Comparison of ENCODE assay signal across 1 cellular context in the genomic region with DNA sequence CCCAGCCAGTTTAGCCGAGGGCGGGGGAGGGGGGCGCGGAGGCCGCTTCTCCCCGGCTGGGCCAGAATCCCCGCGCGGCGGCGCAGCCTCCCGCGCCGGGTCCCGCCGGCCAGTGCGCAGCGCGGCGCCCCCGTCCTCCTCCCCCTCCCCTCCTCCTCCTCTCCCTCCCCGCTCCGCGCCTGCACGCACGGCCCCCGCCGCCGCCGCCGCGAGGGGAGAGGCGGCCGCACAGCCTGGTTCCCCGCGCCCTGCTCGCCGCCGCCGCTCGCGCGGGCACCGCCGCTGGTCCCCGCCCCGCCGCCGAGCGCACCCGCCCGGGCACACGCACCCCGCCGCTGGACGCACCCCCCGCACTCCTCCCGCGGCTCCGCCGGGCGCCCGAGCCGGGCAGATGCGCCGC.
TF ChIP-seq lines count a peak whose summit lies in the region.

A gene with protein sequence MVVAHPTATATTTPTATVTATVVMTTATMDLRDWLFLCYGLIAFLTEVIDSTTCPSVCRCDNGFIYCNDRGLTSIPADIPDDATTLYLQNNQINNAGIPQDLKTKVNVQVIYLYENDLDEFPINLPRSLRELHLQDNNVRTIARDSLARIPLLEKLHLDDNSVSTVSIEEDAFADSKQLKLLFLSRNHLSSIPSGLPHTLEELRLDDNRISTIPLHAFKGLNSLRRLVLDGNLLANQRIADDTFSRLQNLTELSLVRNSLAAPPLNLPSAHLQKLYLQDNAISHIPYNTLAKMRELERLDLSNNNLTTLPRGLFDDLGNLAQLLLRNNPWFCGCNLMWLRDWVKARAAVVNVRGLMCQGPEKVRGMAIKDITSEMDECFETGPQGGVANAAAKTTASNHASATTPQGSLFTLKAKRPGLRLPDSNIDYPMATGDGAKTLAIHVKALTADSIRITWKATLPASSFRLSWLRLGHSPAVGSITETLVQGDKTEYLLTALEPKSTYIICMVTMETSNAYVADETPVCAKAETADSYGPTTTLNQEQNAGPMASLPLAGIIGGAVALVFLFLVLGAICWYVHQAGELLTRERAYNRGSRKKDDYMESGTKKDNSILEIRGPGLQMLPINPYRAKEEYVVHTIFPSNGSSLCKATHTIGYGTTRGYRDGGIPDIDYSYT (plus strand): TSS at position 351 of the 400 bp plus-strand sequence. CDS start 80,337 bp downstream, outside the sequence.

TF ChIP-seq in HepG2, 621 proteins besides CTCF, POLR2A, EP300 and RAD21:
- no peak for TF ChIP-seq HOXA7 (CRISPR knock-in tag; IDR thresholded peaks at IDR 0.05)
- no peak for TF ChIP-seq SRSF1 (optimal IDR thresholded peaks at IDR 0.05; ENCODE audit: low read depth, low read length)
- TF ChIP-seq ATAD3A (CRISPR knock-in tag; IDR thresholded peaks at IDR 0.05) = no peak
- no peak for TF ChIP-seq ZNF253 (CRISPR knock-in tag; IDR thresholded peaks at IDR 0.05; ENCODE audit: borderline replicate concordance)
- TF ChIP-seq, protein P1, sequence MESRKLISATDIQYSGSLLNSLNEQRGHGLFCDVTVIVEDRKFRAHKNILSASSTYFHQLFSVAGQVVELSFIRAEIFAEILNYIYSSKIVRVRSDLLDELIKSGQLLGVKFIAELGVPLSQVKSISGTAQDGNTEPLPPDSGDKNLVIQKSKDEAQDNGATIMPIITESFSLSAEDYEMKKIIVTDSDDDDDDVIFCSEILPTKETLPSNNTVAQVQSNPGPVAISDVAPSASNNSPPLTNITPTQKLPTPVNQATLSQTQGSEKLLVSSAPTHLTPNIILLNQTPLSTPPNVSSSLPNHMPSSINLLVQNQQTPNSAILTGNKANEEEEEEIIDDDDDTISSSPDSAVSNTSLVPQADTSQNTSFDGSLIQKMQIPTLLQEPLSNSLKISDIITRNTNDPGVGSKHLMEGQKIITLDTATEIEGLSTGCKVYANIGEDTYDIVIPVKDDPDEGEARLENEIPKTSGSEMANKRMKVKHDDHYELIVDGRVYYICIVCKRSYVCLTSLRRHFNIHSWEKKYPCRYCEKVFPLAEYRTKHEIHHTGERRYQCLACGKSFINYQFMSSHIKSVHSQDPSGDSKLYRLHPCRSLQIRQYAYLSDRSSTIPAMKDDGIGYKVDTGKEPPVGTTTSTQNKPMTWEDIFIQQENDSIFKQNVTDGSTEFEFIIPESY (CRISPR knock-in tag; IDR thresholded peaks at IDR 0.05) = no peak
- TF ChIP-seq ZNF432 (CRISPR knock-in tag; IDR thresholded peaks at IDR 0.05; ENCODE audit: borderline replicate concordance) = no peak
- TF ChIP-seq, protein P2, sequence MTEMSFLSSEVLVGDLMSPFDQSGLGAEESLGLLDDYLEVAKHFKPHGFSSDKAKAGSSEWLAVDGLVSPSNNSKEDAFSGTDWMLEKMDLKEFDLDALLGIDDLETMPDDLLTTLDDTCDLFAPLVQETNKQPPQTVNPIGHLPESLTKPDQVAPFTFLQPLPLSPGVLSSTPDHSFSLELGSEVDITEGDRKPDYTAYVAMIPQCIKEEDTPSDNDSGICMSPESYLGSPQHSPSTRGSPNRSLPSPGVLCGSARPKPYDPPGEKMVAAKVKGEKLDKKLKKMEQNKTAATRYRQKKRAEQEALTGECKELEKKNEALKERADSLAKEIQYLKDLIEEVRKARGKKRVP (CRISPR knock-in tag; IDR thresholded peaks at IDR 0.05) = no peak
- no peak for TF ChIP-seq ZNF382 (CRISPR knock-in tag; IDR thresholded peaks at IDR 0.05; ENCODE audit: borderline replicate concordance)
- TF ChIP-seq, protein P3, sequence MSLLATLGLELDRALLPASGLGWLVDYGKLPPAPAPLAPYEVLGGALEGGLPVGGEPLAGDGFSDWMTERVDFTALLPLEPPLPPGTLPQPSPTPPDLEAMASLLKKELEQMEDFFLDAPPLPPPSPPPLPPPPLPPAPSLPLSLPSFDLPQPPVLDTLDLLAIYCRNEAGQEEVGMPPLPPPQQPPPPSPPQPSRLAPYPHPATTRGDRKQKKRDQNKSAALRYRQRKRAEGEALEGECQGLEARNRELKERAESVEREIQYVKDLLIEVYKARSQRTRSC (CRISPR knock-in tag; IDR thresholded peaks at IDR 0.05; ENCODE audit: low read depth) = no peak
- no peak for TF ChIP-seq ZNF383 (CRISPR knock-in tag; IDR thresholded peaks at IDR 0.05; ENCODE audit: borderline replicate concordance)
- no peak for TF ChIP-seq MLLT10 (CRISPR knock-in tag; IDR thresholded peaks at IDR 0.05)
- TF ChIP-seq SP2 (CRISPR knock-in tag; IDR thresholded peaks at IDR 0.05) = no peak
- TF ChIP-seq, protein P4, sequence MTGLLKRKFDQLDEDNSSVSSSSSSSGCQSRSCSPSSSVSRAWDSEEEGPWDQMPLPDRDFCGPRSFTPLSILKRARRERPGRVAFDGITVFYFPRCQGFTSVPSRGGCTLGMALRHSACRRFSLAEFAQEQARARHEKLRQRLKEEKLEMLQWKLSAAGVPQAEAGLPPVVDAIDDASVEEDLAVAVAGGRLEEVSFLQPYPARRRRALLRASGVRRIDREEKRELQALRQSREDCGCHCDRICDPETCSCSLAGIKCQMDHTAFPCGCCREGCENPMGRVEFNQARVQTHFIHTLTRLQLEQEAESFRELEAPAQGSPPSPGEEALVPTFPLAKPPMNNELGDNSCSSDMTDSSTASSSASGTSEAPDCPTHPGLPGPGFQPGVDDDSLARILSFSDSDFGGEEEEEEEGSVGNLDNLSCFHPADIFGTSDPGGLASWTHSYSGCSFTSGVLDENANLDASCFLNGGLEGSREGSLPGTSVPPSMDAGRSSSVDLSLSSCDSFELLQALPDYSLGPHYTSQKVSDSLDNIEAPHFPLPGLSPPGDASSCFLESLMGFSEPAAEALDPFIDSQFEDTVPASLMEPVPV (CRISPR knock-in tag; IDR thresholded peaks at IDR 0.05) = no peak
- TF ChIP-seq HOXA3 (CRISPR knock-in tag; IDR thresholded peaks at IDR 0.05) = no peak
- TF ChIP-seq, protein P5, sequence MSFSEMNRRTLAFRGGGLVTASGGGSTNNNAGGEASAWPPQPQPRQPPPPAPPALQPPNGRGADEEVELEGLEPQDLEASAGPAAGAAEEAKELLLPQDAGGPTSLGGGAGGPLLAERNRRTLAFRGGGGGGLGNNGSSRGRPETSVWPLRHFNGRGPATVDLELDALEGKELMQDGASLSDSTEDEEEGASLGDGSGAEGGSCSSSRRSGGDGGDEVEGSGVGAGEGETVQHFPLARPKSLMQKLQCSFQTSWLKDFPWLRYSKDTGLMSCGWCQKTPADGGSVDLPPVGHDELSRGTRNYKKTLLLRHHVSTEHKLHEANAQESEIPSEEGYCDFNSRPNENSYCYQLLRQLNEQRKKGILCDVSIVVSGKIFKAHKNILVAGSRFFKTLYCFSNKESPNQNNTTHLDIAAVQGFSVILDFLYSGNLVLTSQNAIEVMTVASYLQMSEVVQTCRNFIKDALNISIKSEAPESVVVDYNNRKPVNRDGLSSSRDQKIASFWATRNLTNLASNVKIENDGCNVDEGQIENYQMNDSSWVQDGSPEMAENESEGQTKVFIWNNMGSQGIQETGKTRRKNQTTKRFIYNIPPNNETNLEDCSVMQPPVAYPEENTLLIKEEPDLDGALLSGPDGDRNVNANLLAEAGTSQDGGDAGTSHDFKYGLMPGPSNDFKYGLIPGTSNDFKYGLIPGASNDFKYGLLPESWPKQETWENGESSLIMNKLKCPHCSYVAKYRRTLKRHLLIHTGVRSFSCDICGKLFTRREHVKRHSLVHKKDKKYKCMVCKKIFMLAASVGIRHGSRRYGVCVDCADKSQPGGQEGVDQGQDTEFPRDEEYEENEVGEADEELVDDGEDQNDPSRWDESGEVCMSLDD (CRISPR knock-in tag; IDR thresholded peaks at IDR 0.05; ENCODE audit: borderline replicate concordance) = no peak
- TF ChIP-seq, protein P6, sequence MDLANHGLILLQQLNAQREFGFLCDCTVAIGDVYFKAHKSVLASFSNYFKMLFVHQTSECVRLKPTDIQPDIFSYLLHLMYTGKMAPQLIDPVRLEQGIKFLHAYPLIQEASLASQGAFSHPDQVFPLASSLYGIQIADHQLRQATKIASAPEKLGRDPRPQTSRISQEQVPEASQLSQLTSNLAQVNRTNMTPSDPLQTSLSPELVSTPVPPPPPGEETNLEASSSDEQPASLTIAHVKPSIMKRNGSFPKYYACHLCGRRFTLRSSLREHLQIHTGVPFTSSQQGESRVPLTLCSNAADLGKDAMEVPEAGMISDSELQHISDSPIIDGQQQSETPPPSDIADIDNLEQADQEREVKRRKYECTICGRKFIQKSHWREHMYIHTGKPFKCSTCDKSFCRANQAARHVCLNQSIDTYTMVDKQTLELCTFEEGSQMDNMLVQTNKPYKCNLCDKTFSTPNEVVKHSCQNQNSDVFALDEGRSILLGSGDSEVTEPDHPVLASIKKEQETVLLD (CRISPR knock-in tag; IDR thresholded peaks at IDR 0.05; ENCODE audit: low read depth) = no peak
- no peak for TF ChIP-seq LCORL (IDR thresholded peaks at IDR 0.05)
- no peak for TF ChIP-seq LCORL (CRISPR knock-in tag; IDR thresholded peaks at IDR 0.05)
